In genomic region chr6:33787336-33787953, GRCh38 we compare ENCODE assay signal across 8 cellular contexts. TPM values are rescaled to one million over a fixed set of nuclear protein-coding genes. Genes with fewer than 3 reads are reported as not detected.
DNase-seq lines count a peak whose midpoint lies in the region; ATAC-seq, FAIRE-seq and TF ChIP-seq lines count a peak whose summit lies in the region.

No MANE protein-coding gene starts in this region.

- ATAC-seq in CD4-positive, CD25-positive, alpha-beta regulatory T cell (ENCODE audit: low read depth in 2 of 2), result no peak
- ATAC-seq in HG03460 (IDR thresholded peaks at IDR 0.05; ENCODE audit: unreplicated experiment), result no peak
- ATAC-seq in GM21367 (IDR thresholded peaks at IDR 0.05; ENCODE audit: unreplicated experiment), result no peak

- no peaks in the 10 kb centered on the region for H3K9me3 Mint-ChIP-seq in CD4-positive, CD25-positive, alpha-beta regulatory T cell

- H3K27me3 ChIP-seq in CD4-positive, CD25-positive, alpha-beta regulatory T cell (ENCODE audit: control insufficient read depth, insufficient read depth, low read length), result no peaks in the 10 kb centered on the region
- H3K27me3 ChIP-seq in dorsolateral prefrontal cortex (no peaks in the 10 kb centered on the region), neural cell (ENCODE audit: insufficient read depth, low read depth, low read length) (no peaks in the 10 kb centered on the region)

- TF ChIP-seq POLR2A in NB4 (IDR thresholded peaks at IDR 0.05; ENCODE audit: extremely low read depth, insufficient read length) (no peak), GM12891 (IDR thresholded peaks at IDR 0.05; ENCODE audit: low read depth, low read length) (no peak)

- no peak for DNase-seq in CD4-positive, CD25-positive, alpha-beta regulatory T cell
- DNase-seq in NB4 (ENCODE audit: low read depth), result no peak
- no peak for DNase-seq in dorsolateral prefrontal cortex
- no peak for DNase-seq in GDM1 (lab: John Stamatoyannopoulos, UW)
- no peak for DNase-seq in GM12891 (ENCODE audit: insufficient read length, low spot score)

- H4K20me1 ChIP-seq in neural cell (ENCODE audit: insufficient read depth), result no peaks in the 10 kb centered on the region

- intact Hi-C loops in dorsolateral prefrontal cortex (cut with DNase I), result loop anchor here (5.0 to 10.0 kb wide), 3 partner anchors 75 to 373 kb away; partner anchors contain the start of genes UQCC2 (in 2 of the 2), BAK1 (in 1 of the 2), CUTA (in 1 of the 2) and PHF1 (in 1 of the 2)

- peaks cover 26% of the 10 kb centered on the region for H3K36me3 Mint-ChIP-seq in CD4-positive, CD25-positive, alpha-beta regulatory T cell

- no peak overlapping the region for H2AFZ ChIP-seq in neural cell (ENCODE audit: low read depth, low read length)

- peaks cover 31% of the 10 kb centered on the region for H3K4me1 ChIP-seq in CD4-positive, CD25-positive, alpha-beta regulatory T cell (ENCODE audit: control insufficient read depth, insufficient read depth, low read length, poor library complexity, severe bottlenecking)

- H3K27ac ChIP-seq in CD4-positive, CD25-positive, alpha-beta regulatory T cell (ENCODE audit: insufficient read depth, low read length, poor library complexity, severe bottlenecking), result peak overlapping the region; percentile 88
- peak overlapping the region in 55 of 59 donors; percentile 77 to 99 (median 95) for H3K27ac ChIP-seq in dorsolateral prefrontal cortex
- peak overlapping the region; percentile 82 for H3K27ac ChIP-seq in neural cell (ENCODE audit: low read length)

- peak overlapping the region; percentile 95 to 100 (median 96) for H3K27ac Mint-ChIP-seq in CD4-positive, CD25-positive, alpha-beta regulatory T cell

- H3K4me1 Mint-ChIP-seq in CD4-positive, CD25-positive, alpha-beta regulatory T cell, result peaks cover 18 to 62% (median 47%) of the 10 kb centered on the region in 4 donors

- no peak for TF ChIP-seq EP300 in neural cell (conservative IDR thresholded peaks at IDR 0.05; ENCODE audit: poor library complexity, severe bottlenecking)

- H3K27me3 Mint-ChIP-seq in CD4-positive, CD25-positive, alpha-beta regulatory T cell, result peaks cover 4% of the 10 kb centered on the region

- no peaks in the 10 kb centered on the region for H3K9me2 ChIP-seq in neural cell (ENCODE audit: insufficient read depth, low read length)

- no peaks in the 10 kb centered on the region for H3F3A ChIP-seq in neural cell (ENCODE audit: insufficient read depth, low read length, poor library complexity, severe bottlenecking)

- H3K4me3 Mint-ChIP-seq in CD4-positive, CD25-positive, alpha-beta regulatory T cell, result peak overlapping the region; percentile 86 to 96 (median 96)

- no peaks in the 10 kb centered on the region for H3K9me3 ChIP-seq in CD4-positive, CD25-positive, alpha-beta regulatory T cell (ENCODE audit: control insufficient read depth in 2 of 2, low read length in 2 of 2)
- no peaks in the 10 kb centered on the region for H3K9me3 ChIP-seq in neural cell (ENCODE audit: low read length)

- no peak for TF ChIP-seq CTCF in NB4 (IDR thresholded peaks at IDR 0.05; ENCODE audit: low read depth, low read length)
- no peak for TF ChIP-seq CTCF in dorsolateral prefrontal cortex (IDR thresholded peaks at IDR 0.05 in 54 of 56, conservative IDR thresholded peaks at IDR 0.05 in 2 of 56; ENCODE audit: low read depth in 1 of 56, partially characterized antibody in 56 of 56)
- no peak for TF ChIP-seq CTCF in neural cell (IDR thresholded peaks at IDR 0.05; ENCODE audit: poor library complexity, severe bottlenecking)

- no peak for TF ChIP-seq RAD21 in neural cell (conservative IDR thresholded peaks at IDR 0.05)

- H3K79me2 ChIP-seq in neural cell (replicated peaks; ENCODE audit: insufficient read depth, low read length), result peaks cover 27% of the 10 kb centered on the region

- peaks cover 37% of the 10 kb centered on the region for H3K36me3 ChIP-seq in CD4-positive, CD25-positive, alpha-beta regulatory T cell (ENCODE audit: control insufficient read depth, insufficient read depth, low read length)
- H3K36me3 ChIP-seq in neural cell (ENCODE audit: insufficient read depth, low read length), result no peaks in the 10 kb centered on the region

- peak overlapping the region; percentile 92 for H3K4me2 ChIP-seq in neural cell (ENCODE audit: low read length)

- no peak for FAIRE-seq in GM12891 (lab: Jason Lieb, UNC)

- H3K4me3 ChIP-seq in CD4-positive, CD25-positive, alpha-beta regulatory T cell (ENCODE audit: low read depth, low read length), result peak overlapping the region; percentile 85
- peak overlapping the region; percentile 76 for H3K4me3 ChIP-seq in NB4 (ENCODE audit: low read depth, low read length)
- peak overlapping the region in 58 of 59 donors; percentile 33 to 98 (median 82) for H3K4me3 ChIP-seq in dorsolateral prefrontal cortex
- peak overlapping the region; percentile 82 for H3K4me3 ChIP-seq in neural cell (ENCODE audit: low read length)

- H3K9ac ChIP-seq in neural cell (ENCODE audit: low read length), result peak overlapping the region; percentile 90

TF ChIP-seq in neural cell, 6 proteins besides CTCF, POLR2A, EP300 and RAD21 (continues in another document):
- TF ChIP-seq MXI1 (conservative IDR thresholded peaks at IDR 0.05; ENCODE audit: poor library complexity, severe bottlenecking) (no peak), REST (IDR thresholded peaks at IDR 0.05; ENCODE audit: borderline replicate concordance) (no peak)

TF ChIP-seq in GM12891, 5 proteins besides CTCF, POLR2A, EP300 and RAD21:
- TF ChIP-seq SPI1 (IDR thresholded peaks at IDR 0.05; ENCODE audit: low read depth, low read length) (no peak), TAF1 (IDR thresholded peaks at IDR 0.05; ENCODE audit: low read depth, low read length) (no peak), PAX5 (IDR thresholded peaks at IDR 0.05; ENCODE audit: insufficient read depth, low read length, severe bottlenecking) (no peak), POU2F2 (IDR thresholded peaks at IDR 0.05; ENCODE audit: low read depth, low read length) (no peak), POLR2AphosphoS5 (IDR thresholded peaks at IDR 0.05; ENCODE audit: low read depth, low read length) (no peak)

RNA-seq across cellular contexts. Expression of gene LEMD2, which starts 1.5 kb away (rescaled TPM):
- 102 TPM for total RNA-seq in CD4-positive, CD25-positive, alpha-beta regulatory T cell
- 10 to 100 TPM; 25.7 to 36.4 (median 31.7) TPM for polyA plus RNA-seq in CD4-positive, CD25-positive, alpha-beta regulatory T cell
- total RNA-seq in dorsolateral prefrontal cortex, result 10 to 100 TPM; 37.1 to 79.5 (median 56.7) TPM
- polyA plus RNA-seq in neural cell, result 84.6 and 109 TPM in 2 replicates
- polyA minus RNA-seq in neural cell, result 49.4 and 59.2 TPM in 2 replicates
- polyA plus RNA-seq in GM12891 (2012; ENCODE audit: low read depth, missing spikeins), result 20.9 TPM

RNA-seq across cellular contexts. Expression of gene MLN, which starts 16.4 kb away (rescaled TPM):
- total RNA-seq in CD4-positive, CD25-positive, alpha-beta regulatory T cell, result not detected
- polyA plus RNA-seq in CD4-positive, CD25-positive, alpha-beta regulatory T cell, result not detected
- not detected for total RNA-seq in dorsolateral prefrontal cortex
- not detected in 2 replicates for polyA plus RNA-seq in neural cell
- not detected in 2 replicates for polyA minus RNA-seq in neural cell
- polyA plus RNA-seq in GM12891 (2012; ENCODE audit: low read depth, missing spikeins), result not detected

RNA-seq across cellular contexts. Expression of gene IP6K3, which starts 40.7 kb away (rescaled TPM):
- not detected for total RNA-seq in CD4-positive, CD25-positive, alpha-beta regulatory T cell
- not detected for polyA plus RNA-seq in CD4-positive, CD25-positive, alpha-beta regulatory T cell
- total RNA-seq in dorsolateral prefrontal cortex, result 10 to 100 TPM in 52 of 120 experiments, 1 to 10 TPM in 68; 1.1 to 55.5 (median 9.0) TPM
- not detected in 2 replicates for polyA plus RNA-seq in neural cell
- not detected in 2 replicates for polyA minus RNA-seq in neural cell
- polyA plus RNA-seq in GM12891 (2012; ENCODE audit: low read depth, missing spikeins), result not detected
